In genomic region chr20:33489495-33490022, GRCh38 we compare ENCODE assay signal across 8 cellular contexts. TPM values are rescaled to one million over a fixed set of nuclear protein-coding genes. Genes with fewer than 3 reads are reported as not detected.
DNase-seq lines count a peak whose midpoint lies in the region; ATAC-seq and TF ChIP-seq lines count a peak whose summit lies in the region.

No MANE protein-coding gene starts in this region.

- peak; percentile 95 for TF ChIP-seq POLR2A in right lobe of liver (IDR thresholded peaks at IDR 0.05)

- ATAC-seq in GM19397 (IDR thresholded peaks at IDR 0.05; ENCODE audit: unreplicated experiment) = peak; percentile 96
- peak; percentile 88 for ATAC-seq in HG03565 (IDR thresholded peaks at IDR 0.05; ENCODE audit: unreplicated experiment)
- peak; percentile 97 to 99 (median 98) for ATAC-seq in right lobe of liver

- H3K9me3 ChIP-seq in right lobe of liver = no peaks in the 10 kb centered on the region

- H3K27ac ChIP-seq in dorsolateral prefrontal cortex = peak overlapping the region; percentile 88 to 99 (median 97)
- H3K27ac ChIP-seq in right lobe of liver = peak overlapping the region; percentile 87 to 92 (median 91)

- H3K4me3 ChIP-seq in dorsolateral prefrontal cortex (peak overlapping the region; percentile 45 to 100 (median 82)), right lobe of liver (peak overlapping the region; percentile 23 to 74 (median 30))

- H3K4me1 ChIP-seq in right lobe of liver = peaks cover 0 to 8% (median 0%) of the 10 kb centered on the region in 4 donors

- H3K27me3 ChIP-seq in dorsolateral prefrontal cortex (no peaks in the 10 kb centered on the region), right lobe of liver (no peaks in the 10 kb centered on the region)

- intact Hi-C loops in dorsolateral prefrontal cortex (cut with DNase I) (loop anchor here (1.0 to 10.0 kb wide), 4 partner anchors 24 to 177 kb away; partner anchors contain the start of gene ACTL10 (in 1 of the 2)), right lobe of liver (cut with DNase I) (no loop called here)

- no peaks in the 10 kb centered on the region for H3K36me3 ChIP-seq in right lobe of liver

- TF ChIP-seq CTCF in dorsolateral prefrontal cortex (IDR thresholded peaks at IDR 0.05 in 54 of 56, conservative IDR thresholded peaks at IDR 0.05 in 2 of 56; ENCODE audit: low read depth in 1 of 56, partially characterized antibody in 56 of 56) (peak in 11 of 56 donors; percentile 2 to 42 (median 22)), right lobe of liver (IDR thresholded peaks at IDR 0.05) (no peak)

- 4% methylated on average over 9 of the region's 36 CpGs for WGBS in right lobe of liver (ENCODE audit: insufficient coverage, low coverage, low lambda C conversion rate, missing lambda C conversion rate)

- DNase-seq in CD1c-positive myeloid dendritic cell (ENCODE audit: extremely low spot score) (peak; percentile 99), NCI-H748 treated with DMSO at 0.1 percent for 48 hours (lab: John Stamatoyannopoulos, UW) (peak; percentile 88), dorsolateral prefrontal cortex (peak; percentile 98 to 100 (median 99)), right lobe of liver (peak; percentile 100)
- peak; percentile 99 to 100 for DNase-seq in activated CD4-positive, alpha-beta T cell treated with anti-CD3 and anti-CD28 coated beads, Interleukin-2, amount 50 U/mL, for 48 hours
- DNase-seq in stimulated activated CD4-positive, alpha-beta T cell treated with anti-CD3 and anti-CD28 coated beads, Interleukin-4, amount 100 ng/mL, for 24 hours = peak; percentile 99

RNA-seq across cellular contexts. Expression of gene CBFA2T2, which starts 0.3 kb away (rescaled TPM):
- total RNA-seq in dorsolateral prefrontal cortex (10 to 100 TPM; 30.2 to 61.1 (median 39.7) TPM), right lobe of liver (1 to 10 TPM; 4.5 to 7.3 (median 5.6) TPM)

RNA-seq across cellular contexts. Expression of gene SNTA1, which starts 46.0 kb away (rescaled TPM):
- 100 to 1,000 TPM in 12 of 120 experiments, 10 to 100 TPM in 108; 35.4 to 180 (median 77.4) TPM for total RNA-seq in dorsolateral prefrontal cortex
- 10 to 100 TPM in 2 of 6 experiments, 1 to 10 TPM in 4; 6.5 to 13.3 (median 8.1) TPM for total RNA-seq in right lobe of liver

Comparison
In these comparisons a context has a peak if more than half of its experiments do, and no peak if none do; other contexts are left out.
1. Peak in every context shown above with its lines: DNase-seq, ATAC-seq, H3K4me3 ChIP-seq and H3K27ac ChIP-seq.
2. intact Hi-C loops: an anchor here in dorsolateral prefrontal cortex (1.0 to 10.0 kb wide); none called in right lobe of liver.